8 cellular contexts compared by ENCODE assay signal in genomic region chr4:153115322-153116100, GRCh38.
DNase-seq lines count a peak whose midpoint lies in the region; ATAC-seq and TF ChIP-seq lines count a peak whose summit lies in the region.

No MANE protein-coding gene starts in this region.

- H4K20me1 ChIP-seq in BLaER1 = no peaks in the 10 kb centered on the region

- no peaks in the 10 kb centered on the region for H3K9me3 Mint-ChIP-seq in activated CD4-positive, alpha-beta T cell treated with anti-CD3 and anti-CD28 coated beads, Interleukin-2, amount 10 ng/mL, durations not matched to agents 24 days and 14 days

- no peak for TF ChIP-seq CTCF in ovary (IDR thresholded peaks at IDR 0.05)
- no peak for TF ChIP-seq CTCF in vagina (IDR thresholded peaks at IDR 0.05)

- peak overlapping the region; percentile 45; the same call in 1 of the 2 replicates for H3K4me3 ChIP-seq in BLaER1
- peak overlapping the region; percentile 9 for H3K4me3 ChIP-seq in effector memory CD4-positive, alpha-beta T cell (ENCODE audit: insufficient read depth, low read depth, low read length, poor library complexity, severe bottlenecking)
- peak overlapping the region; percentile 3 for H3K4me3 ChIP-seq in ovary
- peak overlapping the region; percentile 6 to 21 for H3K4me3 ChIP-seq in vagina

- peak overlapping the region; percentile 15; the same call in 1 of the 2 replicates for H3K27ac ChIP-seq in BLaER1
- H3K27ac ChIP-seq in effector memory CD4-positive, alpha-beta T cell (ENCODE audit: insufficient read depth, low read length, poor library complexity, severe bottlenecking) = peak overlapping the region; percentile 80
- no peak overlapping the region for H3K27ac ChIP-seq in ovary
- H3K27ac ChIP-seq in vagina = peak overlapping the region; percentile 45

- H3K36me3 Mint-ChIP-seq in activated CD4-positive, alpha-beta T cell treated with anti-CD3 and anti-CD28 coated beads, Interleukin-2, amount 10 ng/mL, durations not matched to agents 24 days and 14 days (ENCODE audit: low read depth) = no peaks in the 10 kb centered on the region

- H3K4me1 ChIP-seq in BLaER1 = peaks cover 75% of the 10 kb centered on the region
- H3K4me1 ChIP-seq in effector memory CD4-positive, alpha-beta T cell (ENCODE audit: control insufficient read depth, insufficient read depth, low read length, poor library complexity, severe bottlenecking) = peaks cover 46% of the 10 kb centered on the region
- no peaks in the 10 kb centered on the region for H3K4me1 ChIP-seq in ovary (ENCODE audit: insufficient read depth)
- H3K4me1 ChIP-seq in vagina = peaks cover 19% of the 10 kb centered on the region

- H3K4me3 Mint-ChIP-seq in activated CD4-positive, alpha-beta T cell treated with anti-CD3 and anti-CD28 coated beads, Interleukin-2, amount 10 ng/mL, durations not matched to agents 24 days and 14 days = no peak overlapping the region

- DNase-seq in KBM-7 (peak; percentile 72), ovary (no peak), vagina (ENCODE audit: extremely low spot score in 2 of 2) (peak in 1 of 2 donors; percentile 82), NCI-H1092 treated with DMSO at 0.1 percent for 48 hours (lab: John Stamatoyannopoulos, UW) (no peak)
- DNase-seq in activated CD4-positive, alpha-beta T cell treated with anti-CD3 and anti-CD28 coated beads, Interleukin-2, amount 10 ng/mL, durations not matched to agents 24 days and 14 days = peak; percentile 92
- peak; percentile 54 to 64 (median 63) for DNase-seq in effector memory CD4-positive, alpha-beta T cell

- peak overlapping the region; percentile 82 for H3K4me2 ChIP-seq in BLaER1

- 58 to 65% (median 59%) methylated on average over 10 of the region's 10 CpGs for WGBS in ovary, 3 donors

- ATAC-seq in GM21447 (IDR thresholded peaks at IDR 0.05; ENCODE audit: unreplicated experiment) = peak; percentile 87

- peak overlapping the region; percentile 0; the same call in 1 of the 2 replicates for H3K9ac ChIP-seq in BLaER1

- no peaks in the 10 kb centered on the region for H3K9me3 ChIP-seq in BLaER1
- no peaks in the 10 kb centered on the region for H3K9me3 ChIP-seq in effector memory CD4-positive, alpha-beta T cell (ENCODE audit: control insufficient read depth, low read length)
- no peaks in the 10 kb centered on the region for H3K9me3 ChIP-seq in ovary
- H3K9me3 ChIP-seq in vagina = no peaks in the 10 kb centered on the region

- H3K36me3 ChIP-seq in BLaER1 (no peaks in the 10 kb centered on the region), ovary (no peaks in the 10 kb centered on the region), vagina (no peaks in the 10 kb centered on the region)
- H3K36me3 ChIP-seq in effector memory CD4-positive, alpha-beta T cell (ENCODE audit: control insufficient read depth, insufficient read depth, low read length) = no peaks in the 10 kb centered on the region

- TF ChIP-seq POLR2A in ovary (IDR thresholded peaks at IDR 0.05) (no peak), vagina (IDR thresholded peaks at IDR 0.05) (no peak)

- H3K27me3 ChIP-seq in BLaER1 (no peaks in the 10 kb centered on the region), ovary (no peaks in the 10 kb centered on the region), vagina (no peaks in the 10 kb centered on the region)
- no peaks in the 10 kb centered on the region for H3K27me3 ChIP-seq in effector memory CD4-positive, alpha-beta T cell (replicated peaks; ENCODE audit: control insufficient read depth, insufficient read depth, low read length, poor library complexity, severe bottlenecking)

- in situ Hi-C loops in KBM-7 (cut with MboI; ENCODE audit: low pct_unique_long_range_greater_than_20kb, low sequenced_read_pairs) = no loop called here

- intact Hi-C loops in activated CD4-positive, alpha-beta T cell treated with anti-CD3 and anti-CD28 coated beads, Interleukin-2, amount 10 ng/mL, durations not matched to agents 24 days and 14 days (cut with micrococcal nuclease) = loop anchor here (1.0 to 10.0 kb wide), 5 partner anchors 13 to 1231 kb away; no protein-coding TSS in a partner anchor
- intact Hi-C loops in ovary (cut with DNase I) = no loop called here
- intact Hi-C loops in vagina (cut with DNase I) = no loop called here

- H3K27me3 Mint-ChIP-seq in activated CD4-positive, alpha-beta T cell treated with anti-CD3 and anti-CD28 coated beads, Interleukin-2, amount 10 ng/mL, durations not matched to agents 24 days and 14 days = peaks cover 6% of the 10 kb centered on the region

- peaks cover 9% of the 10 kb centered on the region for H3K4me1 Mint-ChIP-seq in activated CD4-positive, alpha-beta T cell treated with anti-CD3 and anti-CD28 coated beads, Interleukin-2, amount 10 ng/mL, durations not matched to agents 24 days and 14 days

- no peak for TF ChIP-seq EP300 in ovary (IDR thresholded peaks at IDR 0.05)

- no peak overlapping the region for H3K27ac Mint-ChIP-seq in activated CD4-positive, alpha-beta T cell treated with anti-CD3 and anti-CD28 coated beads, Interleukin-2, amount 10 ng/mL, durations not matched to agents 24 days and 14 days

Comparison
In these comparisons a context has a peak if more than half of its experiments do, and no peak if none do; other contexts are left out.
1. H3K27ac ChIP-seq: peak in BLaER1 (single experiment), effector memory CD4-positive, alpha-beta T cell (single experiment) and vagina (single experiment); none in ovary (0 of 2).
2. DNase-seq: peak in KBM-7 (single experiment), activated CD4-positive, alpha-beta T cell treated with anti-CD3 and anti-CD28 coated beads, Interleukin-2, amount 10 ng/mL, durations not matched to agents 24 days and 14 days (single experiment) and effector memory CD4-positive, alpha-beta T cell (3 of 3); none in ovary (0 of 5) and NCI-H1092 treated with DMSO at 0.1 percent for 48 hours (single experiment).
3. Peak in every context shown above with its lines, with median percentiles within 50 percentile points of each other: H3K4me3 ChIP-seq.